ENCODE assay signal across 12 cellular contexts in the genomic region with DNA sequence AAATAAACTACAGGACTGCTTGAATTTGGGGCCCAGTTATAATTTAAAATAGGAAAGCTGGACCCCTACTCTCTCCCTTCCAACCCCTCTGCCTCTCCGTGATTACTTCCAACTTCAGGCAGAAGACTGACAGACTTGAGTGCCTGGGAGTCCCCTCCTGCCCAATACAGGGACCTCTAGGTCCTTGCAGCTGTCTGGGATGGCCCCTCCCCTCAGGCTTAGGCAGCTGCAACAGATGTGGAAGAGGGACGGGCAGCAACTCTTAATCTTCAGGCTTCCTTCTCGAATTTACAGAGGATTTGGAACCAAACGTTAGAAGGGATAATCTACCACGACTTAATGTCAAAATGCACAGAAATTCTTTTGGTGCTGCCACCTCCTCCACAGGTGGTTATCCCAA. TPM values are rescaled to one million over a fixed set of nuclear protein-coding genes. Genes with fewer than 3 reads are reported as not detected.
DNase-seq lines count a peak whose midpoint lies in the region; ATAC-seq and TF ChIP-seq lines count a peak whose summit lies in the region.
"Had no signal": no experiment of that assay in that cellular context is flagged by ENCODE, and none has a peak within 500 bp of the region (broad histone marks: within the 10 kb centered on the region; RNA-seq: fewer than 3 reads in every experiment).

No MANE protein-coding gene starts in this region.

- DNase-seq in activated B cell treated with CpG ODN at 0.5 μM for 24 hours (no peak), right cardiac atrium (no peak), T1000 (lab: John Stamatoyannopoulos, UW) (no peak), GF-D8 (lab: John Stamatoyannopoulos, UW) (no peak), C1 segment of cervical spinal cord (lab: John Stamatoyannopoulos, UW) (no peak)
- DNase-seq in activated CD4-positive, alpha-beta T cell treated with anti-CD3 and anti-CD28 coated beads for 4 hours, result no peak
- DNase-seq: NCI-H510A had no signal

- H3K9me3 Mint-ChIP-seq in activated B cell treated with CpG ODN at 0.5 μM for 24 hours, result no peaks in the 10 kb centered on the region

- no peaks in the 10 kb centered on the region for H3K27me3 Mint-ChIP-seq in activated B cell treated with CpG ODN at 0.5 μM for 24 hours

- POLR2A ChIA-PET in HEK293 (lab: Yijun Ruan, JAX), result interaction anchor here (0.9 kb wide), 1 partner anchor 10 kb away, joined by 3 read pairs; no protein-coding TSS in a partner anchor
- POLR2A ChIA-PET in activated B cell treated with CpG ODN at 0.5 μM for 24 hours (lab: Charles Lee), result interaction anchor here (0.6 to 1.1 kb wide), 5 partner anchors 12 to 157 kb away, joined by 3 to 5 read pairs (median 4); a partner anchor contains a TSS

- no peaks in the 10 kb centered on the region for H3K9me3 ChIP-seq in HEK293 (ENCODE audit: control insufficient read depth, insufficient read depth, low read depth, low read length)
- H3K9me3 ChIP-seq in right cardiac atrium (ENCODE audit: control insufficient read depth, low read length), result no peaks in the 10 kb centered on the region

- ATAC-seq in activated B cell treated with CpG ODN at 0.5 μM for 24 hours (ENCODE audit: low read depth) (no peak), right cardiac atrium (no peak)

- H3K36me3 ChIP-seq in HEK293 (ENCODE audit: control insufficient read depth in 2 of 2, insufficient read depth in 1 of 2, low read length in 2 of 2), result peaks cover 0 to 63% of the 10 kb centered on the region in 2 experiments

- H3K4me3 Mint-ChIP-seq in activated B cell treated with CpG ODN at 0.5 μM for 24 hours, result peak overlapping the region; percentile 28

- no peak overlapping the region for H3K27ac ChIP-seq in HEK293 (ENCODE audit: extremely low read depth, low read depth, low read length)
- H3K27ac ChIP-seq in right cardiac atrium (ENCODE audit: low read length), result peak overlapping the region; percentile 71
- H3K27ac ChIP-seq in skin epidermis, result peak overlapping the region in 12 of 21 experiments; percentile 17 to 100 (median 58)

- H3K36me3 Mint-ChIP-seq in activated B cell treated with CpG ODN at 0.5 μM for 24 hours (ENCODE audit: low read depth), result peaks cover 63% of the 10 kb centered on the region

- CTCF ChIA-PET in HEK293 (lab: Yijun Ruan, JAX) (interaction anchor here (1.0 to 3.8 kb wide), 4 partner anchors 14 to 107 kb away, joined by 3 to 15 read pairs (median 12); no protein-coding TSS in a partner anchor), activated B cell treated with CpG ODN at 0.5 μM for 24 hours (lab: Charles Lee) (interaction anchor here (0.9 to 1.6 kb wide), 3 partner anchors 12 to 44 kb away, joined by 3 to 5 read pairs (median 3); no protein-coding TSS in a partner anchor)

- TF ChIP-seq CTCF in HEK293 (tag by site-specific recombination; IDR thresholded peaks at IDR 0.05) (no peak), activated B cell treated with CpG ODN at 0.5 μM for 24 hours (IDR thresholded peaks at IDR 0.05) (no peak)

- H3K4me3 ChIP-seq in HEK293 (ENCODE audit: low read depth, low read length), result no peak overlapping the region
- no peak overlapping the region for H3K4me3 ChIP-seq in right cardiac atrium (ENCODE audit: low read length)
- no peak overlapping the region for H3K4me3 ChIP-seq in skin epidermis

- peak overlapping the region; percentile 30 for H3K27ac Mint-ChIP-seq in activated B cell treated with CpG ODN at 0.5 μM for 24 hours

- H3K27me3 ChIP-seq in right cardiac atrium (ENCODE audit: control insufficient read depth, insufficient read depth), result no peaks in the 10 kb centered on the region

- 0 out of 2 replicates have a peak, but pooled peaks cover 2% of the 10 kb centered on the region for H3K4me1 ChIP-seq in HEK293 (ENCODE audit: control insufficient read depth, insufficient read depth, low read length)
- H3K4me1 ChIP-seq in right cardiac atrium (ENCODE audit: control insufficient read depth, insufficient read depth, low read length), result peaks cover 36% of the 10 kb centered on the region

- 44% methylated on average over 5 of the region's 5 CpGs for WGBS in right cardiac atrium

- peaks cover 58% of the 10 kb centered on the region for H3K4me1 Mint-ChIP-seq in activated B cell treated with CpG ODN at 0.5 μM for 24 hours

- intact Hi-C loops in activated B cell treated with CpG ODN at 0.5 μM for 24 hours (cut with micrococcal nuclease), result loop anchor here (10.0 kb wide), 1 partner anchor 1497 kb away; a partner anchor contains a TSS
- intact Hi-C loops in right cardiac atrium (cut with DNase I), result no loop called here

TF ChIP-seq in HEK293, 187 proteins besides CTCF, POLR2A, EP300 and RAD21:
- TF ChIP-seq ZNF529 (tag by site-specific recombination; IDR thresholded peaks at IDR 0.05; ENCODE audit: insufficient replicate concordance), result no peak
- no peak for TF ChIP-seq YY1 (tag by site-specific recombination; IDR thresholded peaks at IDR 0.05)
- no peak for TF ChIP-seq ZNF37A (tag by site-specific recombination; IDR thresholded peaks at IDR 0.05)
- TF ChIP-seq ZNF335 (tag by site-specific recombination; conservative IDR thresholded peaks at IDR 0.05), result 0 out of 2 replicates have a peak, but pooled peaks have one; percentile 25
- TF ChIP-seq, protein P1, sequence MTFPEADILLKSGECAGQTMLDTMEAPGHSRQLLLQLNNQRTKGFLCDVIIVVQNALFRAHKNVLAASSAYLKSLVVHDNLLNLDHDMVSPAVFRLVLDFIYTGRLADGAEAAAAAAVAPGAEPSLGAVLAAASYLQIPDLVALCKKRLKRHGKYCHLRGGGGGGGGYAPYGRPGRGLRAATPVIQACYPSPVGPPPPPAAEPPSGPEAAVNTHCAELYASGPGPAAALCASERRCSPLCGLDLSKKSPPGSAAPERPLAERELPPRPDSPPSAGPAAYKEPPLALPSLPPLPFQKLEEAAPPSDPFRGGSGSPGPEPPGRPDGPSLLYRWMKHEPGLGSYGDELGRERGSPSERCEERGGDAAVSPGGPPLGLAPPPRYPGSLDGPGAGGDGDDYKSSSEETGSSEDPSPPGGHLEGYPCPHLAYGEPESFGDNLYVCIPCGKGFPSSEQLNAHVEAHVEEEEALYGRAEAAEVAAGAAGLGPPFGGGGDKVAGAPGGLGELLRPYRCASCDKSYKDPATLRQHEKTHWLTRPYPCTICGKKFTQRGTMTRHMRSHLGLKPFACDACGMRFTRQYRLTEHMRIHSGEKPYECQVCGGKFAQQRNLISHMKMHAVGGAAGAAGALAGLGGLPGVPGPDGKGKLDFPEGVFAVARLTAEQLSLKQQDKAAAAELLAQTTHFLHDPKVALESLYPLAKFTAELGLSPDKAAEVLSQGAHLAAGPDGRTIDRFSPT (tag by site-specific recombination; IDR thresholded peaks at IDR 0.05), result no peak
- no peak for TF ChIP-seq ZNF670 (tag by site-specific recombination; IDR thresholded peaks at IDR 0.05; ENCODE audit: low read depth)
- TF ChIP-seq ZNF530 (tag by site-specific recombination; IDR thresholded peaks at IDR 0.05; ENCODE audit: low read depth), result no peak
- TF ChIP-seq SCRT2 (tag by site-specific recombination; IDR thresholded peaks at IDR 0.05), result peak; percentile 76

RNA-seq across cellular contexts. Expression of a gene that starts 2.6 kb away (rescaled TPM):
- total RNA-seq in activated B cell treated with CpG ODN at 0.5 μM for 24 hours (107 and 111 TPM in 2 replicates), right cardiac atrium (100 to 1,000 TPM; 169 to 223 (median 197) TPM)
- polyA plus RNA-seq in right cardiac atrium, result 219 TPM

RNA-seq across cellular contexts. Expression of a gene that starts 17.4 kb away (rescaled TPM):
- total RNA-seq in activated B cell treated with CpG ODN at 0.5 μM for 24 hours (not detected in 2 replicates), right cardiac atrium (10 to 100 TPM in 3 of 4 donors, 1 to 10 TPM in 1; 9.5 to 24.7 (median 15.3) TPM)
- polyA plus RNA-seq in right cardiac atrium, result 33.3 TPM
- total RNA-seq: M059J; T-helper 1 cell treated with Interleukin-12 subunit alpha and Interleukin-12 subunit beta and Interleukin-4 antibody, amounts not matched to agents 30 ng/mL and 1 ng/mL, for 36 hours had no signal

RNA-seq across cellular contexts. Expression of a gene that starts 54.6 kb away (rescaled TPM):
- total RNA-seq in activated B cell treated with CpG ODN at 0.5 μM for 24 hours (155 and 172 TPM in 2 replicates), right cardiac atrium (100 to 1,000 TPM; 113 to 152 (median 122) TPM)
- 97.8 TPM for polyA plus RNA-seq in right cardiac atrium

RNA-seq across cellular contexts. Expression of a gene that starts 56.3 kb away (rescaled TPM):
- total RNA-seq in activated B cell treated with CpG ODN at 0.5 μM for 24 hours, result not detected in 2 replicates
- total RNA-seq in right cardiac atrium, result under 1 TPM in 3 of 4 donors, not detected in 1; 0.08 to 0.43 (median 0.28) TPM
- polyA plus RNA-seq in right cardiac atrium, result 0.07 TPM
- total RNA-seq: M059J; posterior vena cava; T-helper 1 cell treated with Interleukin-12 subunit alpha and Interleukin-12 subunit beta and Interleukin-4 antibody, amounts not matched to agents 30 ng/mL and 1 ng/mL, for 36 hours had no signal

Comparison
In these comparisons a context has a peak if more than half of its experiments do, and no peak if none do; other contexts are left out.
1. RNA of a gene that starts 17.4 kb away (total RNA-seq): 9.5 to 24.7 TPM in right cardiac atrium; not detected in activated B cell treated with CpG ODN at 0.5 μM for 24 hours; every median in the first group is over 10 times any median in the second.